ENCODE assay signal across 9 cellular contexts in the genomic region with DNA sequence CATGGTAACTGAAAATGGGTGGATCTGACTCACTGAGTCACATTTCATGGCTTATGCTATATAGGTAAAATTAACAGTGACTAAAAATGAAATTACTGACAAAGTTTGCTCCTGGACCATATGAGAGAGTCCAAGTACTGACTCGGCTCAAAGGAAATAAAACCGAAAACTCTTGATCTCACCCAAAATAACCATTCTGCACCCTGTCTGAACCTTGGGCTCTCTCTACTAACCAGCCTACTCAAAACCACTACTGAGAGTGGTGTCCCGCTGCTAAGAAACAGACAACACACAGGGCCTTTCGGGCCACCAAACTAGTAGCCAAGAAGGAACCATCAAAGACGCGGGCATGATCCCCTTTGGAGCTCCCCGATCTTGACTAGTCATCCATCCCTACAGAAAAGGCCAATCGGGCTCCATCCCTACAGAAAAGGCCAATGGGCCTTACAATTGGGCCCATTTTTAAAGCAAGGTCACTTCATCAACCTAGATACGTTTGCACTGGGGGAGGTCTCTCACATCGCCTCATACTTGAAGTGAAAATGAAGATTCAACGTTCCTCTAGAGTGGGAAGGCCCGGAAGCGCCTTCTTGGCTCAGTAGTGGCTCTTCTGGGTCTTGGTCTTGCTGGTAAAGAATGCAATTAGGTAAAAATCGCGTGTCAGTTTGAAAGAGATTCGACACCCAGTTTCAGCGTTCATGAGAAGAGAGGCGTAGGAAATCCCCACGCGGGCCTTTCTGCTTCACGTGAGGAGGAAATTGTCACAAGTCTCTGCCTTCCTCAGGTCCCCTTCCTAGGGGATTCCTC. TPM values are rescaled to one million over a fixed set of nuclear protein-coding genes. Genes with fewer than 3 reads are reported as not detected.
DNase-seq lines count a peak whose midpoint lies in the region; ATAC-seq and TF ChIP-seq lines count a peak whose summit lies in the region.
"Had no signal": no experiment of that assay in that cellular context is flagged by ENCODE, and none has a peak within 500 bp of the region (broad histone marks: within the 10 kb centered on the region; RNA-seq: fewer than 3 reads in every experiment).

No MANE protein-coding gene starts in this region.

- H3K36me3 ChIP-seq in DOHH2 (ENCODE audit: control insufficient read depth, low read length) (peaks cover 20% of the 10 kb centered on the region), heart right ventricle (no peaks in the 10 kb centered on the region)

- H3K27ac Mint-ChIP-seq in T-cell (peak overlapping the region; percentile 89 to 91), MCF 10A (ENCODE audit: low read depth, unreplicated experiment) (no peak overlapping the region)
- peak overlapping the region; percentile 98 to 99 for H3K27ac Mint-ChIP-seq in effector memory CD8-positive, alpha-beta T cell

- H3K4me3 ChIP-seq in DOHH2 (ENCODE audit: low read length) (peak overlapping the region; percentile 84), heart right ventricle (peak overlapping the region in 1 of 10 donors; percentile 31)

- H3K4me2 ChIP-seq in DOHH2 (ENCODE audit: low read length) = peak overlapping the region; percentile 90

- peak; percentile 17 to 65 (median 53) for DNase-seq in T-cell
- peak; percentile 51 to 67 (median 62) for DNase-seq in effector memory CD8-positive, alpha-beta T cell
- no peak for DNase-seq in heart right ventricle
- no peak for DNase-seq in DMS114 treated with DMSO at 0.1 percent for 48 hours (lab: John Stamatoyannopoulos, UW; ENCODE audit: unreplicated experiment)
- no peak for DNase-seq in kidney tubule cell (ENCODE audit: low spot score)
- no peak for DNase-seq in MCF 10A (ENCODE audit: unreplicated experiment)

- H3K4me1 ChIP-seq in DOHH2 (ENCODE audit: control insufficient read depth, low read length) (peaks cover 78% of the 10 kb centered on the region), heart right ventricle (peaks cover 0 to 33% (median 7%) of the 10 kb centered on the region in 9 donors)

- peaks cover 59% of the 10 kb centered on the region for H3F3A ChIP-seq in DOHH2 (ENCODE audit: control insufficient read depth, insufficient read depth)

- WGBS in heart right ventricle, 2 donors = 74 to 80% methylated on average over 21 of the region's 21 CpGs

- H4K20me1 ChIP-seq in DOHH2 (ENCODE audit: control insufficient read depth, insufficient read depth, low read depth, low read length) = no peaks in the 10 kb centered on the region

- no peak for TF ChIP-seq CTCF in DOHH2 (IDR thresholded peaks at IDR 0.05; ENCODE audit: low read depth, low read length, poor library complexity, severe bottlenecking)
- TF ChIP-seq CTCF in heart right ventricle (IDR thresholded peaks at IDR 0.05) = no peak
- no peak for TF ChIP-seq CTCF in MCF 10A (IDR thresholded peaks at IDR 0.05; ENCODE audit: unreplicated experiment)

- H3K4me3 Mint-ChIP-seq in T-cell (peak overlapping the region; percentile 68 to 80 (median 77)), MCF 10A (ENCODE audit: unreplicated experiment) (no peak overlapping the region)
- H3K4me3 Mint-ChIP-seq in effector memory CD8-positive, alpha-beta T cell = peak overlapping the region; percentile 95 to 99
- H3K4me3 Mint-ChIP-seq: neural crest cell had no signal

- no peaks in the 10 kb centered on the region for H3K9me3 Mint-ChIP-seq in T-cell
- H3K9me3 Mint-ChIP-seq in effector memory CD8-positive, alpha-beta T cell = no peaks in the 10 kb centered on the region
- H3K9me3 Mint-ChIP-seq in MCF 10A (ENCODE audit: unreplicated experiment) = no peaks in the 10 kb centered on the region

- no peaks in the 10 kb centered on the region for H3K9me3 ChIP-seq in DOHH2 (ENCODE audit: control insufficient read depth, insufficient read depth, low read length)
- peaks cover 0 to 8% (median 0%) of the 10 kb centered on the region in 11 donors for H3K9me3 ChIP-seq in heart right ventricle

- H3K36me3 Mint-ChIP-seq in T-cell (no peaks in the 10 kb centered on the region), MCF 10A (ENCODE audit: insufficient read depth, unreplicated experiment) (no peaks in the 10 kb centered on the region)
- H3K36me3 Mint-ChIP-seq in effector memory CD8-positive, alpha-beta T cell (ENCODE audit: insufficient read depth) = peaks cover 29% of the 10 kb centered on the region

- H3K27me3 ChIP-seq in DOHH2 (ENCODE audit: control insufficient read depth, low read length) = no peaks in the 10 kb centered on the region
- H3K27me3 ChIP-seq in heart right ventricle = peaks cover 14 to 75% (median 72%) of the 10 kb centered on the region in 7 donors

- ATAC-seq in GM21723 (IDR thresholded peaks at IDR 0.05; ENCODE audit: unreplicated experiment) (peak; percentile 61), T-cell (replicated peaks in 1 of 4) (peak; percentile 14 to 45 (median 24)), heart right ventricle (no peak)
- peak; percentile 60 for ATAC-seq in effector memory CD8-positive, alpha-beta T cell (replicated peaks)

- no peaks in the 10 kb centered on the region for H3K27me3 Mint-ChIP-seq in T-cell
- H3K27me3 Mint-ChIP-seq in effector memory CD8-positive, alpha-beta T cell = no peaks in the 10 kb centered on the region
- H3K27me3 Mint-ChIP-seq in MCF 10A (ENCODE audit: insufficient read depth, unreplicated experiment) = peaks cover 63% of the 10 kb centered on the region

- POLR2A ChIA-PET in T-cell (lab: Charles Lee) (no interaction called here), MCF 10A (lab: Yijun Ruan, JAX) (interaction anchor here (0.6 kb wide), 1 partner anchor 1161 kb away, joined by 4 read pairs; no protein-coding TSS in a partner anchor)

- H3K79me2 ChIP-seq in DOHH2 (ENCODE audit: control insufficient read depth, low read length) = peaks cover 44% of the 10 kb centered on the region

- peak overlapping the region; percentile 98 for H3K27ac ChIP-seq in DOHH2 (ENCODE audit: low read depth, low read length)
- peak overlapping the region in 1 of 10 donors; percentile 79 for H3K27ac ChIP-seq in heart right ventricle

- intact Hi-C loops in heart right ventricle (cut with DNase I) (loop anchor here in 1 of 10 donors (10.0 kb wide), 1 partner anchor 108 kb away; no protein-coding TSS in a partner anchor), MCF 10A (cut with micrococcal nuclease) (no loop called here)

- no peaks in the 10 kb centered on the region for H3K9me2 ChIP-seq in DOHH2 (replicated peaks; ENCODE audit: control insufficient read depth, low read length)

- CTCF ChIA-PET in T-cell (lab: Charles Lee) = interaction anchor here in 1 of 2 donors (0.8 kb wide), 1 partner anchor 102 kb away, joined by 3 read pairs; no protein-coding TSS in a partner anchor
- CTCF ChIA-PET in MCF 10A (lab: Yijun Ruan, JAX) = interaction anchor here (0.6 kb wide), 1 partner anchor 112 kb away, joined by 3 read pairs; no protein-coding TSS in a partner anchor

- H3K4me1 Mint-ChIP-seq in T-cell (peaks cover 47 to 55% (median 53%) of the 10 kb centered on the region in 3 donors), MCF 10A (ENCODE audit: insufficient read depth, unreplicated experiment) (no peaks in the 10 kb centered on the region)
- peaks cover 38 to 50% of the 10 kb centered on the region in 2 donors for H3K4me1 Mint-ChIP-seq in effector memory CD8-positive, alpha-beta T cell (ENCODE audit: low read depth in 2 of 2)
- H3K4me1 Mint-ChIP-seq: neural crest cell had no signal

- no TSS peak for BruUV-seq in MCF 10A (replicated peaks; lab: Mats Ljungman, UMichigan)

RNA-seq across cellular contexts. Expression of gene ZPBP2, which starts 0.7 kb away (rescaled TPM):
- total RNA-seq in T-cell = under 1 TPM in 1 of 5 donors, not detected in 4; 0.19 TPM
- total RNA-seq in heart right ventricle = not detected
- not detected for polyA plus RNA-seq in heart right ventricle
- total RNA-seq in MCF 10A (2022) = not detected in 2 replicates
- total RNA-seq: neural crest cell had no signal

RNA-seq across cellular contexts. Expression of gene IKZF3, which starts 3.2 kb away (rescaled TPM):
- total RNA-seq in T-cell = 100 to 1,000 TPM in 3 of 5 donors, 10 to 100 TPM in 2; 78.1 to 112 (median 108) TPM
- total RNA-seq in heart right ventricle = 1 to 10 TPM in 1 of 10 donors, under 1 TPM in 9; 0.11 to 5.0 (median 0.31) TPM
- under 1 TPM; 0.06 to 0.22 TPM for polyA plus RNA-seq in heart right ventricle
- not detected in 2 replicates for total RNA-seq in MCF 10A (2022)
- total RNA-seq: neural crest cell had no signal

RNA-seq across cellular contexts. Expression of gene GSDMB, which starts 51.1 kb away (rescaled TPM):
- total RNA-seq in T-cell (10 to 100 TPM; 29.3 to 68.0 (median 51.4) TPM), heart right ventricle (1 to 10 TPM in 9 of 10 donors, under 1 TPM in 1; 0.72 to 4.6 (median 2.5) TPM), MCF 10A (2022) (1.4 and 5.0 TPM in 2 replicates)
- 10 to 100 TPM in 1 of 2 donors, 1 to 10 TPM in 1; 2.1 to 11.9 TPM for polyA plus RNA-seq in heart right ventricle

Comparison
In these comparisons a context has a peak if more than half of its experiments do, and no peak if none do; other contexts are left out.
1. ATAC-seq: peak in GM21723 (single experiment), T-cell (4 of 4) and effector memory CD8-positive, alpha-beta T cell (single experiment); none in heart right ventricle (0 of 8).
2. DNase-seq: peak in T-cell (34 of 34) and effector memory CD8-positive, alpha-beta T cell (3 of 3); none in heart right ventricle (0 of 2), DMS114 treated with DMSO at 0.1 percent for 48 hours (single experiment), kidney tubule cell (single experiment) and MCF 10A (single experiment).
3. RNA of gene IKZF3, which starts 3.2 kb away (total RNA-seq): 78.1 to 112 TPM in T-cell; 0.11 to 5.0 TPM in heart right ventricle and not detected in MCF 10A; every median in the first group is over 10 times any median in the second.